In genomic region chr1:35876988-35877387, GRCh38 we compare ENCODE assay signal across 2 cellular contexts.
TF ChIP-seq lines count a peak whose summit lies in the region.

No MANE protein-coding gene starts in this region.

TF ChIP-seq in K562, 482 proteins besides CTCF, POLR2A, EP300 and RAD21 (continued from another document and continues in another):
- no peak for TF ChIP-seq MAFF (IDR thresholded peaks at IDR 0.05; ENCODE audit: low read length)
- no peak for TF ChIP-seq ZNF707 (CRISPR knock-in tag; conservative IDR thresholded peaks at IDR 0.05)
- no peak for TF ChIP-seq ARNT (IDR thresholded peaks at IDR 0.05)
- TF ChIP-seq, protein P1, sequence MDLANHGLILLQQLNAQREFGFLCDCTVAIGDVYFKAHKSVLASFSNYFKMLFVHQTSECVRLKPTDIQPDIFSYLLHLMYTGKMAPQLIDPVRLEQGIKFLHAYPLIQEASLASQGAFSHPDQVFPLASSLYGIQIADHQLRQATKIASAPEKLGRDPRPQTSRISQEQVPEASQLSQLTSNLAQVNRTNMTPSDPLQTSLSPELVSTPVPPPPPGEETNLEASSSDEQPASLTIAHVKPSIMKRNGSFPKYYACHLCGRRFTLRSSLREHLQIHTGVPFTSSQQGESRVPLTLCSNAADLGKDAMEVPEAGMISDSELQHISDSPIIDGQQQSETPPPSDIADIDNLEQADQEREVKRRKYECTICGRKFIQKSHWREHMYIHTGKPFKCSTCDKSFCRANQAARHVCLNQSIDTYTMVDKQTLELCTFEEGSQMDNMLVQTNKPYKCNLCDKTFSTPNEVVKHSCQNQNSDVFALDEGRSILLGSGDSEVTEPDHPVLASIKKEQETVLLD (IDR thresholded peaks at IDR 0.05): no peak
- TF ChIP-seq, protein P2, sequence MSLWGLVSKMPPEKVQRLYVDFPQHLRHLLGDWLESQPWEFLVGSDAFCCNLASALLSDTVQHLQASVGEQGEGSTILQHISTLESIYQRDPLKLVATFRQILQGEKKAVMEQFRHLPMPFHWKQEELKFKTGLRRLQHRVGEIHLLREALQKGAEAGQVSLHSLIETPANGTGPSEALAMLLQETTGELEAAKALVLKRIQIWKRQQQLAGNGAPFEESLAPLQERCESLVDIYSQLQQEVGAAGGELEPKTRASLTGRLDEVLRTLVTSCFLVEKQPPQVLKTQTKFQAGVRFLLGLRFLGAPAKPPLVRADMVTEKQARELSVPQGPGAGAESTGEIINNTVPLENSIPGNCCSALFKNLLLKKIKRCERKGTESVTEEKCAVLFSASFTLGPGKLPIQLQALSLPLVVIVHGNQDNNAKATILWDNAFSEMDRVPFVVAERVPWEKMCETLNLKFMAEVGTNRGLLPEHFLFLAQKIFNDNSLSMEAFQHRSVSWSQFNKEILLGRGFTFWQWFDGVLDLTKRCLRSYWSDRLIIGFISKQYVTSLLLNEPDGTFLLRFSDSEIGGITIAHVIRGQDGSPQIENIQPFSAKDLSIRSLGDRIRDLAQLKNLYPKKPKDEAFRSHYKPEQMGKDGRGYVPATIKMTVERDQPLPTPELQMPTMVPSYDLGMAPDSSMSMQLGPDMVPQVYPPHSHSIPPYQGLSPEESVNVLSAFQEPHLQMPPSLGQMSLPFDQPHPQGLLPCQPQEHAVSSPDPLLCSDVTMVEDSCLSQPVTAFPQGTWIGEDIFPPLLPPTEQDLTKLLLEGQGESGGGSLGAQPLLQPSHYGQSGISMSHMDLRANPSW (CRISPR knock-in tag; IDR thresholded peaks at IDR 0.05): no peak
- no peak for TF ChIP-seq SMAD4 (CRISPR knock-in tag; conservative IDR thresholded peaks at IDR 0.05)
- no peak for TF ChIP-seq CHCHD3 (CRISPR knock-in tag; IDR thresholded peaks at IDR 0.05)
- no peak for TF ChIP-seq ELF2 (CRISPR knock-in tag; IDR thresholded peaks at IDR 0.05)
- TF ChIP-seq ZNF436 (CRISPR knock-in tag; IDR thresholded peaks at IDR 0.05): no peak
- TF ChIP-seq U2AF2 (optimal IDR thresholded peaks at IDR 0.05; ENCODE audit: low read depth, low read length): no peak
- TF ChIP-seq BDP1 (IDR thresholded peaks at IDR 0.05; ENCODE audit: insufficient read depth, insufficient read length): no peak
- TF ChIP-seq ZNF282 (CRISPR knock-in tag; IDR thresholded peaks at IDR 0.05): 0 out of 2 replicates have a peak, but pooled peaks have one; percentile 48
- no peak for TF ChIP-seq MEF2A (IDR thresholded peaks at IDR 0.05; ENCODE audit: control insufficient read depth, low read depth, low read length)
- TF ChIP-seq NFRKB (IDR thresholded peaks at IDR 0.05; ENCODE audit: low read depth): no peak
- TF ChIP-seq REST (CRISPR knock-in tag; IDR thresholded peaks at IDR 0.05; ENCODE audit: low read depth): peak; percentile 95
- no peak for TF ChIP-seq ZNF586 (CRISPR knock-in tag; conservative IDR thresholded peaks at IDR 0.05)
- peak; percentile 95 for TF ChIP-seq MIER1 (IDR thresholded peaks at IDR 0.05; ENCODE audit: low read depth)
- TF ChIP-seq ZNF431 (CRISPR knock-in tag; IDR thresholded peaks at IDR 0.05): no peak
- TF ChIP-seq, protein P3, sequence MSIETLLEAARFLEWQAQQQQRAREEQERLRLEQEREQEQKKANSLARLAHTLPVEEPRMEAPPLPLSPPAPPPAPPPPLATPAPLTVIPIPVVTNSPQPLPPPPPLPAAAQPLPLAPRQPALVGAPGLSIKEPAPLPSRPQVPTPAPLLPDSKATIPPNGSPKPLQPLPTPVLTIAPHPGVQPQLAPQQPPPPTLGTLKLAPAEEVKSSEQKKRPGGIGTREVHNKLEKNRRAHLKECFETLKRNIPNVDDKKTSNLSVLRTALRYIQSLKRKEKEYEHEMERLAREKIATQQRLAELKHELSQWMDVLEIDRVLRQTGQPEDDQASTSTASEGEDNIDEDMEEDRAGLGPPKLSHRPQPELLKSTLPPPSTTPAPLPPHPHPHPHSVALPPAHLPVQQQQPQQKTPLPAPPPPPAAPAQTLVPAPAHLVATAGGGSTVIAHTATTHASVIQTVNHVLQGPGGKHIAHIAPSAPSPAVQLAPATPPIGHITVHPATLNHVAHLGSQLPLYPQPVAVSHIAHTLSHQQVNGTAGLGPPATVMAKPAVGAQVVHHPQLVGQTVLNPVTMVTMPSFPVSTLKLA (conservative IDR thresholded peaks at IDR 0.05): peak in 1 of 2 experiments; percentile 38; a peak in 1 of 4 replicates

TF ChIP-seq in HepG2, 621 proteins besides CTCF, POLR2A, EP300 and RAD21 (continued from another document and continues in another):
- no peak for TF ChIP-seq ASH2L (IDR thresholded peaks at IDR 0.05; ENCODE audit: insufficient read length, low read depth, low read length)
- TF ChIP-seq IRX3 (CRISPR knock-in tag; IDR thresholded peaks at IDR 0.05; ENCODE audit: borderline replicate concordance, low read depth): no peak
- no peak for TF ChIP-seq ZBTB43 (CRISPR knock-in tag; conservative IDR thresholded peaks at IDR 0.05)
- no peak for TF ChIP-seq SYNCRIP (IDR thresholded peaks at IDR 0.05; ENCODE audit: insufficient read depth, low read depth, low read length)
- TF ChIP-seq ATF6 (CRISPR knock-in tag; conservative IDR thresholded peaks at IDR 0.05): 0 out of 2 replicates have a peak, but pooled peaks have one; percentile 58
- no peak for TF ChIP-seq POLR2G (IDR thresholded peaks at IDR 0.05; ENCODE audit: low read depth, low read length)
- TF ChIP-seq THYN1 (CRISPR knock-in tag; IDR thresholded peaks at IDR 0.05; ENCODE audit: borderline replicate concordance, low read depth): no peak
- TF ChIP-seq ZNF235 (CRISPR knock-in tag; IDR thresholded peaks at IDR 0.05; ENCODE audit: borderline replicate concordance): no peak
- no peak for TF ChIP-seq ZNF20 (CRISPR knock-in tag; IDR thresholded peaks at IDR 0.05)
- TF ChIP-seq NCOA5 (CRISPR knock-in tag; IDR thresholded peaks at IDR 0.05): no peak
- 0 out of 2 replicates have a peak, but pooled peaks have one; percentile 25 for TF ChIP-seq ZNF263 (CRISPR knock-in tag; IDR thresholded peaks at IDR 0.05)
- TF ChIP-seq ONECUT2 (CRISPR knock-in tag; IDR thresholded peaks at IDR 0.05): 0 out of 2 replicates have a peak, but pooled peaks have one; percentile 17
- no peak for TF ChIP-seq KAT7 (CRISPR knock-in tag; IDR thresholded peaks at IDR 0.05; ENCODE audit: borderline replicate concordance)
- no peak for TF ChIP-seq KAT2B (IDR thresholded peaks at IDR 0.05; ENCODE audit: borderline replicate concordance, low read depth, low read length)
- 0 out of 2 replicates have a peak, but pooled peaks have one; percentile 44 for TF ChIP-seq RFXAP (CRISPR knock-in tag; IDR thresholded peaks at IDR 0.05; ENCODE audit: borderline replicate concordance)
- no peak for TF ChIP-seq ZNF503 (CRISPR knock-in tag; IDR thresholded peaks at IDR 0.05)
- no peak for TF ChIP-seq ZNF136 (CRISPR knock-in tag; IDR thresholded peaks at IDR 0.05; ENCODE audit: low read depth)
- no peak for TF ChIP-seq HOXA3 (CRISPR knock-in tag; IDR thresholded peaks at IDR 0.05)
- no peak for TF ChIP-seq GTF3A (CRISPR knock-in tag; conservative IDR thresholded peaks at IDR 0.05)
- peak; percentile 85; the same call in 1 of the 2 replicates for TF ChIP-seq ZFP37 (CRISPR knock-in tag; IDR thresholded peaks at IDR 0.05; ENCODE audit: borderline replicate concordance)
- no peak for TF ChIP-seq ZNF513 (CRISPR knock-in tag; conservative IDR thresholded peaks at IDR 0.05)
- peak; percentile 66 for TF ChIP-seq SAP130 (CRISPR knock-in tag; IDR thresholded peaks at IDR 0.05; ENCODE audit: low read depth)
- no peak for TF ChIP-seq SOX5 (CRISPR knock-in tag; IDR thresholded peaks at IDR 0.05; ENCODE audit: borderline replicate concordance)
- TF ChIP-seq ZNF710 (CRISPR knock-in tag; IDR thresholded peaks at IDR 0.05; ENCODE audit: borderline replicate concordance): no peak
- no peak for TF ChIP-seq NFIB (CRISPR knock-in tag; IDR thresholded peaks at IDR 0.05; ENCODE audit: borderline replicate concordance)
- no peak for TF ChIP-seq ZFX (CRISPR knock-in tag; IDR thresholded peaks at IDR 0.05; ENCODE audit: low read depth)
- TF ChIP-seq EZH2 (conservative IDR thresholded peaks at IDR 0.05; ENCODE audit: low read depth, low read length): no peak
- TF ChIP-seq, protein P4, sequence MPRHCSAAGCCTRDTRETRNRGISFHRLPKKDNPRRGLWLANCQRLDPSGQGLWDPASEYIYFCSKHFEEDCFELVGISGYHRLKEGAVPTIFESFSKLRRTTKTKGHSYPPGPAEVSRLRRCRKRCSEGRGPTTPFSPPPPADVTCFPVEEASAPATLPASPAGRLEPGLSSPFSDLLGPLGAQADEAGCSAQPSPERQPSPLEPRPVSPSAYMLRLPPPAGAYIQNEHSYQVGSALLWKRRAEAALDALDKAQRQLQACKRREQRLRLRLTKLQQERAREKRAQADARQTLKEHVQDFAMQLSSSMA (CRISPR knock-in tag; IDR thresholded peaks at IDR 0.05): no peak
- no peak for TF ChIP-seq ZNF598 (CRISPR knock-in tag; IDR thresholded peaks at IDR 0.05; ENCODE audit: borderline replicate concordance)
- no peak for TF ChIP-seq ZNF577 (CRISPR knock-in tag; IDR thresholded peaks at IDR 0.05; ENCODE audit: borderline replicate concordance, low read depth)
- TF ChIP-seq THRA (CRISPR knock-in tag; IDR thresholded peaks at IDR 0.05; ENCODE audit: borderline replicate concordance): no peak
- TF ChIP-seq ZNF556 (CRISPR knock-in tag; IDR thresholded peaks at IDR 0.05; ENCODE audit: borderline replicate concordance): no peak
- TF ChIP-seq ARHGAP35 (CRISPR knock-in tag; IDR thresholded peaks at IDR 0.05; ENCODE audit: borderline replicate concordance): no peak
